ENCODE assay signal across 10 cellular contexts in genomic region chr1:43704838-43705237, GRCh38. TPM values are rescaled to one million over a fixed set of nuclear protein-coding genes. Genes with fewer than 3 reads are reported as not detected.
A peak's percentile ranks its signal among the peaks of the same experiment; 100 is the strongest.
DNase-seq lines count a peak whose midpoint lies in the region; ATAC-seq and TF ChIP-seq lines count a peak whose summit lies in the region.
"Had no signal": no experiment of that assay in that cellular context is flagged by ENCODE, and none has a peak within 500 bp of the region (broad histone marks: within the 10 kb centered on the region; RNA-seq: fewer than 3 reads in every experiment).

No MANE protein-coding gene starts in this region.

- no peaks in the 10 kb centered on the region for H3K9me2 ChIP-seq in OCI-LY7 (ENCODE audit: insufficient read depth, low read length)

- no peak overlapping the region for H2AFZ ChIP-seq in OCI-LY7 (ENCODE audit: low read length)

- no peaks in the 10 kb centered on the region for H3K9me3 Mint-ChIP-seq in CD8-positive, alpha-beta T cell

- H3K27ac Mint-ChIP-seq in CD8-positive, alpha-beta T cell, result no peak overlapping the region

- no peak for ATAC-seq in lower lobe of right lung
- no peak for ATAC-seq in HG03469 (IDR thresholded peaks at IDR 0.05; ENCODE audit: unreplicated experiment)
- no peak for ATAC-seq in CD8-positive, alpha-beta T cell

- H3K79me2 ChIP-seq in OCI-LY7 (ENCODE audit: insufficient read depth, low read depth, low read length), result peaks cover 28% of the 10 kb centered on the region

- POLR2A ChIA-PET in OCI-LY7 (lab: Charles Lee), result no interaction called here
- POLR2A ChIA-PET in CD8-positive, alpha-beta T cell (lab: Charles Lee), result no interaction called here

- TF ChIP-seq CTCF in OCI-LY7 (conservative IDR thresholded peaks at IDR 0.05; ENCODE audit: low read length) (peak; percentile 55), epithelial cell of esophagus (IDR thresholded peaks at IDR 0.05; ENCODE audit: insufficient read depth, low read depth, low read length, missing control alignments) (peak; percentile 53), lower lobe of right lung (IDR thresholded peaks at IDR 0.05) (no peak)
- no peak for TF ChIP-seq CTCF in CD8-positive, alpha-beta T cell (IDR thresholded peaks at IDR 0.05)

- H3K4me3 Mint-ChIP-seq in CD8-positive, alpha-beta T cell, result no peak overlapping the region

- peaks cover 67% of the 10 kb centered on the region for H3K36me3 ChIP-seq in OCI-LY7 (ENCODE audit: insufficient read depth, low read length)
- H3K36me3 ChIP-seq in lower lobe of right lung, result peaks cover 52% of the 10 kb centered on the region
- H3K36me3 ChIP-seq in CD8-positive, alpha-beta T cell (ENCODE audit: insufficient read depth, low read length), result peaks cover 18% of the 10 kb centered on the region

- CTCF ChIA-PET in OCI-LY7 (lab: Charles Lee; ENCODE audit: unreplicated experiment), result no interaction called here
- CTCF ChIA-PET in CD8-positive, alpha-beta T cell (lab: Charles Lee), result no interaction called here

- intact Hi-C loops in OCI-LY7 (cut with micrococcal nuclease; ENCODE audit: unreplicated experiment), result no loop called here
- intact Hi-C loops in lower lobe of right lung (cut with DNase I), result no loop called here
- intact Hi-C loops in CD8-positive, alpha-beta T cell (cut with DNase I, micrococcal nuclease), result no loop called here

- H3K4me1 ChIP-seq in OCI-LY7 (ENCODE audit: insufficient read depth, low read length, poor library complexity, severe bottlenecking) (peaks cover 25% of the 10 kb centered on the region), lower lobe of right lung (peaks cover 16% of the 10 kb centered on the region)
- peaks cover 13% of the 10 kb centered on the region for H3K4me1 ChIP-seq in CD8-positive, alpha-beta T cell (ENCODE audit: insufficient read depth, low read length)

- H3K36me3 Mint-ChIP-seq in CD8-positive, alpha-beta T cell, result peaks cover 52% of the 10 kb centered on the region

- no peaks in the 10 kb centered on the region for H3K27me3 ChIP-seq in lower lobe of right lung (ENCODE audit: low read depth)
- no peaks in the 10 kb centered on the region for H3K27me3 ChIP-seq in CD8-positive, alpha-beta T cell (ENCODE audit: insufficient read depth, low read length)

- no peaks in the 10 kb centered on the region for H3K27me3 Mint-ChIP-seq in CD8-positive, alpha-beta T cell (ENCODE audit: low read depth)

- H3K4me3 ChIP-seq in OCI-LY7 (ENCODE audit: low read depth, low read length, poor library complexity, severe bottlenecking), result no peak overlapping the region
- no peak overlapping the region for H3K4me3 ChIP-seq in epithelial cell of esophagus (ENCODE audit: low read length)
- no peak overlapping the region for H3K4me3 ChIP-seq in lower lobe of right lung
- H3K4me3 ChIP-seq in CD8-positive, alpha-beta T cell (ENCODE audit: low read depth, low read length), result no peak overlapping the region

- H4K20me1 ChIP-seq in OCI-LY7 (ENCODE audit: insufficient read depth, low read length), result no peaks in the 10 kb centered on the region

- DNase-seq in AG08396 (ENCODE audit: low spot score) (peak; percentile 22), ELR (ENCODE audit: low read depth) (peak; percentile 31), OCI-LY7 (ENCODE audit: low spot score) (peak; percentile 19), epithelial cell of esophagus (ENCODE audit: low read depth) (peak; percentile 37), lower lobe of right lung (no peak), mesenteric fat pad (ENCODE audit: low spot score) (no peak)
- no peak for DNase-seq in CD8-positive, alpha-beta T cell
- DNase-seq: activated CD4-positive, alpha-beta T cell treated with anti-CD3 and anti-CD28 coated beads for 1 hour; NCI-H1436 had no signal

- H3K9me3 ChIP-seq in OCI-LY7 (ENCODE audit: low read length), result no peaks in the 10 kb centered on the region
- H3K9me3 ChIP-seq in lower lobe of right lung, result no peaks in the 10 kb centered on the region
- no peaks in the 10 kb centered on the region for H3K9me3 ChIP-seq in CD8-positive, alpha-beta T cell (ENCODE audit: low read length)

- H3K27ac ChIP-seq in OCI-LY7 (ENCODE audit: low read depth, low read length, poor library complexity, severe bottlenecking) (no peak overlapping the region), lower lobe of right lung (no peak overlapping the region)
- no peak overlapping the region for H3K27ac ChIP-seq in CD8-positive, alpha-beta T cell (ENCODE audit: low read depth, low read length)

- BruUV-seq in OCI-LY7 (replicated peaks; lab: Mats Ljungman, UMichigan), result no TSS peak

- peaks cover 25% of the 10 kb centered on the region for H3K4me1 Mint-ChIP-seq in CD8-positive, alpha-beta T cell (ENCODE audit: low read depth)

- H3K4me2 ChIP-seq in OCI-LY7 (ENCODE audit: low read length), result no peak overlapping the region

RNA-seq across cellular contexts. Expression of gene ST3GAL3, which starts 2.5 kb away (rescaled TPM):
- total RNA-seq in OCI-LY7 (2014; rRNA removed; shearing (Covaris generic)), result 13.2 and 24.0 TPM in 2 replicates
- total RNA-seq in OCI-LY7 (2022) (45.0 and 52.0 TPM in 2 replicates), lower lobe of right lung (23.6 TPM), mesenteric fat pad (38.5 TPM)
- total RNA-seq in CD8-positive, alpha-beta T cell, result 10 to 100 TPM; 12.2 to 14.2 TPM

RNA-seq across cellular contexts. Expression of gene KDM4A, which starts 54.9 kb away (rescaled TPM):
- total RNA-seq in OCI-LY7 (2014; rRNA removed; shearing (Covaris generic)), result 20.2 and 20.5 TPM in 2 replicates
- 48.9 and 50.2 TPM in 2 replicates for total RNA-seq in OCI-LY7 (2022)
- 41.9 TPM for total RNA-seq in lower lobe of right lung
- total RNA-seq in mesenteric fat pad, result 32.9 TPM
- 10 to 100 TPM; 20.0 to 22.5 TPM for total RNA-seq in CD8-positive, alpha-beta T cell

Comparison
In these comparisons a context has a peak if more than half of its experiments do, and no peak if none do; other contexts are left out.
1. DNase-seq: peak in AG08396 (single experiment), ELR (single experiment), OCI-LY7 (single experiment) and epithelial cell of esophagus (single experiment); none in lower lobe of right lung (single experiment), mesenteric fat pad (single experiment) and CD8-positive, alpha-beta T cell (0 of 7).
2. CTCF ChIP-seq: peak in OCI-LY7 (single experiment) and epithelial cell of esophagus (single experiment); none in lower lobe of right lung (single experiment) and CD8-positive, alpha-beta T cell (single experiment).